Comparison of ENCODE assay signal across 36 cellular contexts in genomic region chr7:154472332-154472731, GRCh38.
"Had no signal": no experiment of that assay in that cellular context is flagged by ENCODE, and none has a peak within 500 bp of the region (broad histone marks: within the 10 kb centered on the region; RNA-seq: fewer than 3 reads in every experiment).

No MANE protein-coding gene starts in this region.

- H3K27ac Mint-ChIP-seq: activated B cell treated with CpG ODN at 0.5 μM for 24 hours; activated CD4-positive, alpha-beta memory T cell treated with anti-CD3 and anti-CD28 coated beads for 36 hours; activated CD8-positive, alpha-beta memory T cell treated with anti-CD3 and anti-CD28 coated beads, Interleukin-2, amount 10 ng/mL, durations not matched to agents 7 days and 5 days; activated CD8-positive, alpha-beta T cell treated with anti-CD3 and anti-CD28 coated beads, Interleukin-2, amount 10 ng/mL, durations not matched to agents 7 days and 5 days; activated naive CD4-positive, alpha-beta T cell treated with anti-CD3 and anti-CD28 coated beads for 36 hours; activated naive CD4-positive, alpha-beta T cell treated with anti-CD3 and anti-CD28 coated beads, Interleukin-2, amount 50 U/mL, for 24 hours; activated naive CD8-positive, alpha-beta T cell treated with anti-CD3 and anti-CD28 coated beads for 36 hours; activated naive CD8-positive, alpha-beta T cell treated with anti-CD3 and anti-CD28 coated beads, Interleukin-2, amount 50 U/mL, for 24 hours; activated T-helper 1 cell treated with anti-CD3 and anti-CD28 coated beads, Interleukin-12 subunit alpha, Interleukin-12 subunit beta, Interleukin-2, Interleukin-4 antibody, amounts not matched to agents 30 ng/mL and 10 ng/mL and 1 ng/mL, durations not matched to agents 14 hours and 24 hours and 36 hours; activated T-helper 2 cell treated with anti-CD3 and anti-CD28 coated beads, Interferon-gamma antibody, Interleukin-2, Interleukin-4, amounts not matched to agents 10 μg/mL and 5 μg/mL and 100 μg/mL, durations not matched to agents 14 hours and 24 hours and 36 hours; dendritic cell treated with granulocyte-macrophage colony-stimulating factor and Interleukin-4, amounts not matched to agents 40 ng/mL and 50 ng/mL, for 4 days; T-helper 17 cell; T-helper 2 cell treated with Interferon-gamma antibody and Interleukin-4, amounts not matched to agents 5 μg/mL and 100 μg/mL, for 36 hours had no signal

- H3K36me3 Mint-ChIP-seq: activated CD4-positive, alpha-beta memory T cell treated with anti-CD3 and anti-CD28 coated beads for 36 hours; activated CD8-positive, alpha-beta memory T cell treated with anti-CD3 and anti-CD28 coated beads, Interleukin-2, amount 10 ng/mL, durations not matched to agents 7 days and 5 days; activated naive CD4-positive, alpha-beta T cell treated with anti-CD3 and anti-CD28 coated beads, Interleukin-2, amount 50 U/mL, for 24 hours; activated naive CD8-positive, alpha-beta T cell treated with anti-CD3 and anti-CD28 coated beads for 36 hours had no signal

- H3K4me3 ChIP-seq: adrenal gland, coronary artery, dorsolateral prefrontal cortex, esophagus muscularis mucosa, gastrocnemius medialis had no signal

- H3K4me1 Mint-ChIP-seq: activated B cell treated with CpG ODN at 0.5 μM for 24 hours; activated CD8-positive, alpha-beta memory T cell treated with anti-CD3 and anti-CD28 coated beads, Interleukin-2, amount 10 ng/mL, durations not matched to agents 7 days and 5 days; activated naive CD4-positive, alpha-beta T cell treated with anti-CD3 and anti-CD28 coated beads, Interleukin-2, amount 50 U/mL, for 24 hours; activated naive CD8-positive, alpha-beta T cell treated with anti-CD3 and anti-CD28 coated beads for 36 hours; activated naive CD8-positive, alpha-beta T cell treated with anti-CD3 and anti-CD28 coated beads, Interleukin-2, amount 50 U/mL, for 24 hours; central memory CD8-positive, alpha-beta T cell; T-helper 17 cell had no signal

- H3K9me3 ChIP-seq: adrenal gland, esophagus muscularis mucosa, gastrocnemius medialis had no signal

- H3K4me3 Mint-ChIP-seq: activated B cell treated with CpG ODN at 0.5 μM for 24 hours; activated CD4-positive, alpha-beta memory T cell treated with anti-CD3 and anti-CD28 coated beads for 36 hours; activated CD8-positive, alpha-beta memory T cell treated with anti-CD3 and anti-CD28 coated beads, Interleukin-2, amount 10 ng/mL, durations not matched to agents 7 days and 5 days; activated CD8-positive, alpha-beta T cell treated with anti-CD3 and anti-CD28 coated beads, Interleukin-2, amount 10 ng/mL, durations not matched to agents 7 days and 5 days; activated naive CD4-positive, alpha-beta T cell treated with anti-CD3 and anti-CD28 coated beads for 36 hours; activated naive CD4-positive, alpha-beta T cell treated with anti-CD3 and anti-CD28 coated beads, Interleukin-2, amount 50 U/mL, for 24 hours; activated naive CD8-positive, alpha-beta T cell treated with anti-CD3 and anti-CD28 coated beads for 36 hours; activated naive CD8-positive, alpha-beta T cell treated with anti-CD3 and anti-CD28 coated beads, Interleukin-2, amount 50 U/mL, for 24 hours; activated T-helper 1 cell treated with anti-CD3 and anti-CD28 coated beads, Interleukin-12 subunit alpha, Interleukin-12 subunit beta, Interleukin-2, Interleukin-4 antibody, amounts not matched to agents 30 ng/mL and 10 ng/mL and 1 ng/mL, durations not matched to agents 14 hours and 24 hours and 36 hours; central memory CD8-positive, alpha-beta T cell; dendritic cell treated with granulocyte-macrophage colony-stimulating factor and Interleukin-4, amounts not matched to agents 40 ng/mL and 50 ng/mL, for 4 days; T-helper 17 cell; T-helper 2 cell treated with Interferon-gamma antibody and Interleukin-4, amounts not matched to agents 5 μg/mL and 100 μg/mL, for 36 hours had no signal

- H3K36me3 ChIP-seq: adrenal gland, brain microvascular endothelial cell, esophagus muscularis mucosa, gastrocnemius medialis, WERI-Rb-1 had no signal

- H3K27ac ChIP-seq: adrenal gland, brain microvascular endothelial cell, coronary artery, esophagus muscularis mucosa, foreskin keratinocyte, gastrocnemius medialis, WERI-Rb-1 had no signal

- H3K4me1 ChIP-seq: adrenal gland, foreskin keratinocyte, gastrocnemius medialis had no signal

- H3K27me3 Mint-ChIP-seq: activated B cell treated with CpG ODN at 0.5 μM for 24 hours; activated CD4-positive, alpha-beta memory T cell treated with anti-CD3 and anti-CD28 coated beads for 36 hours; activated CD8-positive, alpha-beta memory T cell treated with anti-CD3 and anti-CD28 coated beads, Interleukin-2, amount 10 ng/mL, durations not matched to agents 7 days and 5 days; activated naive CD4-positive, alpha-beta T cell treated with anti-CD3 and anti-CD28 coated beads, Interleukin-2, amount 50 U/mL, for 24 hours; activated naive CD8-positive, alpha-beta T cell treated with anti-CD3 and anti-CD28 coated beads for 36 hours; activated naive CD8-positive, alpha-beta T cell treated with anti-CD3 and anti-CD28 coated beads, Interleukin-2, amount 50 U/mL, for 24 hours; central memory CD8-positive, alpha-beta T cell; dendritic cell treated with granulocyte-macrophage colony-stimulating factor and Interleukin-4, amounts not matched to agents 40 ng/mL and 50 ng/mL, for 4 days; T-helper 17 cell had no signal

- H3K27me3 ChIP-seq: adrenal gland, brain microvascular endothelial cell, dorsolateral prefrontal cortex, esophagus muscularis mucosa, foreskin keratinocyte, gastrocnemius medialis had no signal

- ATAC-seq: activated CD4-positive, CD25-positive, alpha-beta regulatory T cell treated with anti-CD3 and anti-CD28 coated beads, Interleukin-2, amount 50 U/mL, for 24 hours; activated CD8-positive, alpha-beta memory T cell treated with anti-CD3 and anti-CD28 coated beads, Interleukin-2, amount 10 ng/mL, durations not matched to agents 7 days and 5 days; activated CD8-positive, alpha-beta T cell treated with anti-CD3 and anti-CD28 coated beads, Interleukin-2, amount 10 ng/mL, durations not matched to agents 7 days and 5 days; activated naive CD8-positive, alpha-beta T cell treated with anti-CD3 and anti-CD28 coated beads, Interleukin-2, amount 50 U/mL, for 24 hours; foreskin keratinocyte; gastrocnemius medialis; T-helper 17 cell had no signal

- DNase-seq: activated B cell treated with CpG ODN at 0.5 μM for 24 hours; activated CD4-positive, alpha-beta memory T cell treated with anti-CD3 and anti-CD28 coated beads for 36 hours; activated CD4-positive, alpha-beta T cell treated with anti-CD3 and anti-CD28 coated beads for 48 hours; activated CD4-positive, alpha-beta T cell treated with anti-CD3 and anti-CD28 coated beads, Interleukin-2, amount 50 U/mL, for 1 hour; activated CD8-positive, alpha-beta memory T cell treated with anti-CD3 and anti-CD28 coated beads, Interleukin-2, amount 10 ng/mL, durations not matched to agents 7 days and 5 days; activated CD8-positive, alpha-beta memory T cell treated with anti-CD3 and anti-CD28 coated beads, Interleukin-2, amount 50 U/mL, for 4 hours; activated CD8-positive, alpha-beta T cell treated with anti-CD3 and anti-CD28 coated beads, Interleukin-2, amount 10 ng/mL, durations not matched to agents 7 days and 5 days; activated effector memory CD4-positive, alpha-beta T cell treated with anti-CD3 and anti-CD28 coated beads, Interleukin-2, amount 50 U/mL, for 16 hours; activated naive CD4-positive, alpha-beta T cell treated with anti-CD3 and anti-CD28 coated beads for 36 hours; activated naive CD8-positive, alpha-beta T cell treated with anti-CD3 and anti-CD28 coated beads for 36 hours; activated naive CD8-positive, alpha-beta T cell treated with anti-CD3 and anti-CD28 coated beads, Interleukin-2, amount 50 U/mL, for 24 hours; activated T-cell treated with anti-CD3 and anti-CD28 coated beads, Interleukin-2, amount 50 U/mL, for 1 hour; activated T-cell treated with anti-CD3 and anti-CD28 coated beads, Interleukin-2, amount 50 U/mL, for 48 hours; adrenal gland; amygdala; aorta; brain microvascular endothelial cell; dorsolateral prefrontal cortex; effector memory CD4-positive, alpha-beta T cell; erythroblast; foreskin keratinocyte; gastrocnemius medialis; glutamatergic neuron; T-helper 1 cell; T-helper 17 cell; T1000; WERI-Rb-1 had no signal

- H3K9me3 Mint-ChIP-seq: activated naive CD8-positive, alpha-beta T cell treated with anti-CD3 and anti-CD28 coated beads, Interleukin-2, amount 50 U/mL, for 24 hours had no signal
